In the genomic region with DNA sequence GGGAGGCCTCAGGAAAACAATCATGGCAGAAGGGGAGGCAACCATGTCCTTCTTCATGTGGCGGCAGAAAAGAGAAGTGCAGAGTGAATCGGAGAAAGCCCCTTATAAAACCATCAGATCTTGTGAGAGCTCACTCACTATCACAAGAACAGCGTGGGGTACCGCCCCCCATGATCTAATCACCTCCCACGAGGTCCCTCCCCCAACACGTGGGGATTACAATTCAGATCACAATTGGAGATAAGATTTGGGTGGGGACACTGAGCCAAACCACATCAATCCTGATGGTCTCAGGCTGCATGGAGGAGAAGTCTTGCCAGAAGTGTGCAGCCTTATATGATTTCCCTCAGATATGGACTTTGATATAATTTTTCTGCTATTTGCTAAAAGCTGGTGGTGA, we compare ENCODE assay signal across 27 cellular contexts. TPM values are rescaled to one million over a fixed set of nuclear protein-coding genes. Genes with fewer than 3 reads are reported as not detected.
DNase-seq lines count a peak whose midpoint lies in the region; ATAC-seq and TF ChIP-seq lines count a peak whose summit lies in the region.
"Had no signal": no experiment of that assay in that cellular context is flagged by ENCODE, and none has a peak within 500 bp of the region (broad histone marks: within the 10 kb centered on the region; RNA-seq: fewer than 3 reads in every experiment).

No MANE protein-coding gene starts in this region.

- DNase-seq in activated CD4-positive, alpha-beta memory T cell treated with anti-CD3 and anti-CD28 coated beads, Interleukin-2, amount 10 ng/mL, durations not matched to agents 7 days and 5 days, result no peak
- DNase-seq in activated CD4-positive, alpha-beta memory T cell treated with anti-CD3 and anti-CD28 coated beads for 36 hours, result no peak
- peak in 4 of 10 experiments; percentile 3 to 20 (median 10) for DNase-seq in CD4-positive, alpha-beta T cell
- DNase-seq in T-helper 22 cell (ENCODE audit: low read depth) (peak; percentile 5), hepatic stellate cell (ENCODE audit: low spot score) (no peak)
- DNase-seq in naive thymus-derived CD4-positive, alpha-beta T cell, result peak in 4 of 9 donors; percentile 18 to 44 (median 26)
- DNase-seq: activated CD4-positive, CD25-positive, alpha-beta regulatory T cell; activated naive CD8-positive, alpha-beta T cell treated with anti-CD3 and anti-CD28 coated beads, Interleukin-2, amount 50 U/mL, for 24 hours; esophagus squamous epithelium; foreskin melanocyte; H7; heart right ventricle; left cardiac atrium; mesenchymal stem cell; NCI-H1092; NCI-H187 treated with DMSO at 0.1 percent for 48 hours; NCI-H526 treated with DMSO at 0.1 percent for 48 hours; nucleus accumbens; Peyer's patch; SHP77 treated with DMSO at 0.1 percent for 48 hours; sigmoid colon; stimulated activated naive CD8-positive, alpha-beta T cell treated with anti-CD3 and anti-CD28 coated beads, Interleukin-15, amount 100 ng/mL, for 72 hours had no signal

- H3K9me3 ChIP-seq in CD4-positive, alpha-beta T cell (ENCODE audit: control insufficient read depth, low read length), result no peaks in the 10 kb centered on the region
- no peaks in the 10 kb centered on the region for H3K9me3 ChIP-seq in naive thymus-derived CD4-positive, alpha-beta T cell (ENCODE audit: control insufficient read depth in 2 of 3, low read length in 3 of 3)
- H3K9me3 ChIP-seq: esophagus squamous epithelium, heart right ventricle, Peyer's patch, prostate gland, sigmoid colon had no signal

- H3K4me1 ChIP-seq in naive thymus-derived CD4-positive, alpha-beta T cell (ENCODE audit: control insufficient read depth in 2 of 2, insufficient read depth in 2 of 2, low read length in 2 of 2), result peaks cover 8 to 17% of the 10 kb centered on the region in 2 donors
- H3K4me1 ChIP-seq: esophagus squamous epithelium, Peyer's patch, prostate gland, sigmoid colon had no signal

- peaks cover 77% of the 10 kb centered on the region for H3K36me3 Mint-ChIP-seq in activated CD4-positive, alpha-beta memory T cell treated with anti-CD3 and anti-CD28 coated beads, Interleukin-2, amount 10 ng/mL, durations not matched to agents 7 days and 5 days (ENCODE audit: low read depth)
- peaks cover 53% of the 10 kb centered on the region for H3K36me3 Mint-ChIP-seq in activated CD4-positive, alpha-beta memory T cell treated with anti-CD3 and anti-CD28 coated beads for 36 hours
- H3K36me3 Mint-ChIP-seq in CD4-positive, alpha-beta T cell (ENCODE audit: low read depth), result peaks cover 93% of the 10 kb centered on the region
- peaks cover 37 to 64% (median 44%) of the 10 kb centered on the region in 5 donors for H3K36me3 Mint-ChIP-seq in naive thymus-derived CD4-positive, alpha-beta T cell

- H3K9me3 Mint-ChIP-seq in activated CD4-positive, alpha-beta memory T cell treated with anti-CD3 and anti-CD28 coated beads, Interleukin-2, amount 10 ng/mL, durations not matched to agents 7 days and 5 days, result no peaks in the 10 kb centered on the region
- H3K9me3 Mint-ChIP-seq in activated CD4-positive, alpha-beta memory T cell treated with anti-CD3 and anti-CD28 coated beads for 36 hours, result no peaks in the 10 kb centered on the region
- H3K9me3 Mint-ChIP-seq in CD4-positive, alpha-beta T cell, result no peaks in the 10 kb centered on the region
- H3K9me3 Mint-ChIP-seq in naive thymus-derived CD4-positive, alpha-beta T cell, result no peaks in the 10 kb centered on the region
- H3K9me3 Mint-ChIP-seq: activated naive CD8-positive, alpha-beta T cell treated with anti-CD3 and anti-CD28 coated beads, Interleukin-2, amount 50 U/mL, for 24 hours; central memory CD8-positive, alpha-beta T cell; dendritic cell treated with granulocyte-macrophage colony-stimulating factor and Interleukin-4, amounts not matched to agents 40 ng/mL and 50 ng/mL, for 4 days; stimulated activated naive CD8-positive, alpha-beta T cell treated with anti-CD3 and anti-CD28 coated beads, Interleukin-15, amount 100 ng/mL, for 72 hours had no signal

- CTCF ChIA-PET in activated CD4-positive, alpha-beta memory T cell treated with anti-CD3 and anti-CD28 coated beads, Interleukin-2, amount 10 ng/mL, durations not matched to agents 7 days and 5 days (lab: Charles Lee), result interaction anchor here (1.0 to 2.1 kb wide), 2 partner anchors 79 to 85 kb away, joined by 3 to 5 read pairs; a partner anchor contains a TSS
- CTCF ChIA-PET in activated CD4-positive, alpha-beta memory T cell treated with anti-CD3 and anti-CD28 coated beads for 36 hours (lab: Charles Lee), result no interaction called here
- CTCF ChIA-PET in CD4-positive, alpha-beta T cell (lab: Charles Lee), result no interaction called here
- CTCF ChIA-PET in naive thymus-derived CD4-positive, alpha-beta T cell (lab: Charles Lee), result interaction anchor here (0.7 to 2.5 kb wide), 5 partner anchors 25 to 90 kb away, joined by 3 to 15 read pairs (median 3); no protein-coding TSS in a partner anchor

- no peak overlapping the region for H3K4me3 ChIP-seq in naive thymus-derived CD4-positive, alpha-beta T cell (ENCODE audit: low read length)
- H3K4me3 ChIP-seq: esophagus squamous epithelium, heart right ventricle, Peyer's patch, prostate gland, sigmoid colon had no signal

- POLR2A ChIA-PET in activated CD4-positive, alpha-beta memory T cell treated with anti-CD3 and anti-CD28 coated beads, Interleukin-2, amount 10 ng/mL, durations not matched to agents 7 days and 5 days (lab: Charles Lee), result interaction anchor here (1.5 kb wide), 1 partner anchor 52 kb away, joined by 4 read pairs; no protein-coding TSS in a partner anchor
- POLR2A ChIA-PET in activated CD4-positive, alpha-beta memory T cell treated with anti-CD3 and anti-CD28 coated beads for 36 hours (lab: Charles Lee), result interaction anchor here (0.8 kb wide), 1 partner anchor 10 kb away, joined by 3 read pairs; no protein-coding TSS in a partner anchor
- POLR2A ChIA-PET in CD4-positive, alpha-beta T cell (lab: Charles Lee), result interaction anchor here (1.3 to 2.2 kb wide), 3 partner anchors 14 to 968 kb away, joined by 3 to 8 read pairs (median 4); no protein-coding TSS in a partner anchor
- POLR2A ChIA-PET in naive thymus-derived CD4-positive, alpha-beta T cell (lab: Charles Lee), result interaction anchor here (0.7 to 1.7 kb wide), 4 partner anchors 16 to 319 kb away, joined by 3 to 5 read pairs (median 4); a partner anchor contains a TSS

- intact Hi-C loops in activated CD4-positive, alpha-beta memory T cell treated with anti-CD3 and anti-CD28 coated beads for 36 hours (cut with micrococcal nuclease), result loop anchor here (5.0 kb wide), 1 partner anchor 90 kb away; no protein-coding TSS in a partner anchor
- intact Hi-C loops in CD4-positive, alpha-beta T cell (cut with DNase I, micrococcal nuclease), result loop anchor here in 1 of 2 experiments (5.0 to 10.0 kb wide), 2 partner anchors 85 to 987 kb away; no protein-coding TSS in a partner anchor
- intact Hi-C loops in naive thymus-derived CD4-positive, alpha-beta T cell (cut with micrococcal nuclease), result loop anchor here in 1 of 2 donors (10.0 kb wide), 1 partner anchor 987 kb away; no protein-coding TSS in a partner anchor

- H3K4me1 Mint-ChIP-seq in activated CD4-positive, alpha-beta memory T cell treated with anti-CD3 and anti-CD28 coated beads, Interleukin-2, amount 10 ng/mL, durations not matched to agents 7 days and 5 days, result peaks cover 41% of the 10 kb centered on the region
- peaks cover 39% of the 10 kb centered on the region for H3K4me1 Mint-ChIP-seq in activated CD4-positive, alpha-beta memory T cell treated with anti-CD3 and anti-CD28 coated beads for 36 hours (ENCODE audit: low read depth)
- H3K4me1 Mint-ChIP-seq in CD4-positive, alpha-beta T cell (ENCODE audit: low read depth), result peaks cover 60% of the 10 kb centered on the region
- H3K4me1 Mint-ChIP-seq in naive thymus-derived CD4-positive, alpha-beta T cell, result peaks cover 35 to 62% (median 50%) of the 10 kb centered on the region in 7 donors

- H3K36me3 ChIP-seq in naive thymus-derived CD4-positive, alpha-beta T cell (ENCODE audit: control insufficient read depth in 2 of 3, insufficient read depth in 3 of 3, low read length in 3 of 3), result peaks cover 7 to 52% (median 23%) of the 10 kb centered on the region in 3 experiments
- H3K36me3 ChIP-seq: prostate gland had no signal

- TF ChIP-seq CTCF in CD4-positive, alpha-beta T cell (IDR thresholded peaks at IDR 0.05), result no peak

- H3K27ac Mint-ChIP-seq in activated CD4-positive, alpha-beta memory T cell treated with anti-CD3 and anti-CD28 coated beads, Interleukin-2, amount 10 ng/mL, durations not matched to agents 7 days and 5 days, result peak overlapping the region; percentile 4
- no peak overlapping the region for H3K27ac Mint-ChIP-seq in activated CD4-positive, alpha-beta memory T cell treated with anti-CD3 and anti-CD28 coated beads for 36 hours
- peak overlapping the region; percentile 47 for H3K27ac Mint-ChIP-seq in CD4-positive, alpha-beta T cell
- peak overlapping the region; percentile 3 to 85 (median 60) for H3K27ac Mint-ChIP-seq in naive thymus-derived CD4-positive, alpha-beta T cell

- TF ChIP-seq POLR2A in GM18505 (IDR thresholded peaks at IDR 0.05; ENCODE audit: borderline replicate concordance, extremely low read depth, insufficient read depth, insufficient read length), result no peak

- H3K27me3 ChIP-seq in CD4-positive, alpha-beta T cell (ENCODE audit: control insufficient read depth, insufficient read depth, low read length), result no peaks in the 10 kb centered on the region
- no peaks in the 10 kb centered on the region for H3K27me3 ChIP-seq in naive thymus-derived CD4-positive, alpha-beta T cell (ENCODE audit: control insufficient read depth in 2 of 2, insufficient read depth in 2 of 2, low read length in 2 of 2)
- H3K27me3 ChIP-seq: esophagus squamous epithelium, heart right ventricle, Peyer's patch, sigmoid colon had no signal

- H3K4me3 Mint-ChIP-seq in activated CD4-positive, alpha-beta memory T cell treated with anti-CD3 and anti-CD28 coated beads, Interleukin-2, amount 10 ng/mL, durations not matched to agents 7 days and 5 days, result no peak overlapping the region
- no peak overlapping the region for H3K4me3 Mint-ChIP-seq in activated CD4-positive, alpha-beta memory T cell treated with anti-CD3 and anti-CD28 coated beads for 36 hours
- no peak overlapping the region for H3K4me3 Mint-ChIP-seq in CD4-positive, alpha-beta T cell
- H3K4me3 Mint-ChIP-seq in naive thymus-derived CD4-positive, alpha-beta T cell, result peak overlapping the region in 5 of 10 donors; percentile 7 to 55 (median 16)
- H3K4me3 Mint-ChIP-seq: activated naive CD8-positive, alpha-beta T cell treated with anti-CD3 and anti-CD28 coated beads, Interleukin-2, amount 50 U/mL, for 24 hours; central memory CD8-positive, alpha-beta T cell; dendritic cell treated with granulocyte-macrophage colony-stimulating factor and Interleukin-4, amounts not matched to agents 40 ng/mL and 50 ng/mL, for 4 days; stimulated activated naive CD8-positive, alpha-beta T cell treated with anti-CD3 and anti-CD28 coated beads, Interleukin-15, amount 100 ng/mL, for 72 hours had no signal

- H3K27me3 Mint-ChIP-seq in activated CD4-positive, alpha-beta memory T cell treated with anti-CD3 and anti-CD28 coated beads, Interleukin-2, amount 10 ng/mL, durations not matched to agents 7 days and 5 days, result no peaks in the 10 kb centered on the region
- H3K27me3 Mint-ChIP-seq in activated CD4-positive, alpha-beta memory T cell treated with anti-CD3 and anti-CD28 coated beads for 36 hours, result no peaks in the 10 kb centered on the region
- no peaks in the 10 kb centered on the region for H3K27me3 Mint-ChIP-seq in CD4-positive, alpha-beta T cell
- no peaks in the 10 kb centered on the region for H3K27me3 Mint-ChIP-seq in naive thymus-derived CD4-positive, alpha-beta T cell
- H3K27me3 Mint-ChIP-seq: activated naive CD8-positive, alpha-beta T cell treated with anti-CD3 and anti-CD28 coated beads, Interleukin-2, amount 50 U/mL, for 24 hours; central memory CD8-positive, alpha-beta T cell; dendritic cell treated with granulocyte-macrophage colony-stimulating factor and Interleukin-4, amounts not matched to agents 40 ng/mL and 50 ng/mL, for 4 days; stimulated activated naive CD8-positive, alpha-beta T cell treated with anti-CD3 and anti-CD28 coated beads, Interleukin-15, amount 100 ng/mL, for 72 hours had no signal

- H3K27ac ChIP-seq in CD4-positive, alpha-beta T cell (ENCODE audit: low read depth, low read length), result no peak overlapping the region
- H3K27ac ChIP-seq in naive thymus-derived CD4-positive, alpha-beta T cell (ENCODE audit: low read depth, low read length), result no peak overlapping the region
- H3K27ac ChIP-seq: esophagus squamous epithelium, heart right ventricle, Peyer's patch, prostate gland, sigmoid colon had no signal

- ATAC-seq in CD4-positive, alpha-beta T cell (ENCODE audit: poor library complexity), result peak; percentile 36
- ATAC-seq in naive thymus-derived CD4-positive, alpha-beta T cell, result peak; percentile 27
- ATAC-seq in GM21423 (IDR thresholded peaks at IDR 0.05; ENCODE audit: unreplicated experiment), result no peak
- no peak for ATAC-seq in GM18505 (IDR thresholded peaks at IDR 0.05; ENCODE audit: unreplicated experiment)
- ATAC-seq: left cardiac atrium; stimulated activated naive CD8-positive, alpha-beta T cell treated with anti-CD3 and anti-CD28 coated beads, Interleukin-15, amount 100 ng/mL, for 72 hours had no signal

RNA-seq across cellular contexts. Expression of a gene that starts 26.1 kb away (rescaled TPM):
- 10 to 100 TPM; 84.5 to 88.6 TPM for total RNA-seq in activated CD4-positive, alpha-beta memory T cell treated with anti-CD3 and anti-CD28 coated beads, Interleukin-2, amount 10 ng/mL, durations not matched to agents 7 days and 5 days
- total RNA-seq in activated CD4-positive, alpha-beta memory T cell treated with anti-CD3 and anti-CD28 coated beads for 36 hours, result 10 to 100 TPM; 67.2 to 72.0 TPM
- total RNA-seq in CD4-positive, alpha-beta T cell, result 10 to 100 TPM; 37.2 to 38.2 TPM
- 10 to 100 TPM; 38.0 to 76.3 (median 53.1) TPM for total RNA-seq in naive thymus-derived CD4-positive, alpha-beta T cell
- 10 to 100 TPM; 56.5 to 81.9 TPM for polyA plus RNA-seq in naive thymus-derived CD4-positive, alpha-beta T cell

Comparison
In these comparisons a context has a peak if more than half of its experiments do, and no peak if none do; other contexts are left out.
1. CTCF ChIA-PET loops: an anchor here in activated CD4-positive, alpha-beta memory T cell treated with anti-CD3 and anti-CD28 coated beads, Interleukin-2, amount 10 ng/mL, durations not matched to agents 7 days and 5 days (1.0 to 2.1 kb wide) and naive thymus-derived CD4-positive, alpha-beta T cell (0.7 to 2.5 kb wide); none called in activated CD4-positive, alpha-beta memory T cell treated with anti-CD3 and anti-CD28 coated beads for 36 hours and CD4-positive, alpha-beta T cell.
2. ATAC-seq: peak in CD4-positive, alpha-beta T cell (single experiment) and naive thymus-derived CD4-positive, alpha-beta T cell (single experiment); none in GM21423 (single experiment) and GM18505 (single experiment).